In the genomic region with DNA sequence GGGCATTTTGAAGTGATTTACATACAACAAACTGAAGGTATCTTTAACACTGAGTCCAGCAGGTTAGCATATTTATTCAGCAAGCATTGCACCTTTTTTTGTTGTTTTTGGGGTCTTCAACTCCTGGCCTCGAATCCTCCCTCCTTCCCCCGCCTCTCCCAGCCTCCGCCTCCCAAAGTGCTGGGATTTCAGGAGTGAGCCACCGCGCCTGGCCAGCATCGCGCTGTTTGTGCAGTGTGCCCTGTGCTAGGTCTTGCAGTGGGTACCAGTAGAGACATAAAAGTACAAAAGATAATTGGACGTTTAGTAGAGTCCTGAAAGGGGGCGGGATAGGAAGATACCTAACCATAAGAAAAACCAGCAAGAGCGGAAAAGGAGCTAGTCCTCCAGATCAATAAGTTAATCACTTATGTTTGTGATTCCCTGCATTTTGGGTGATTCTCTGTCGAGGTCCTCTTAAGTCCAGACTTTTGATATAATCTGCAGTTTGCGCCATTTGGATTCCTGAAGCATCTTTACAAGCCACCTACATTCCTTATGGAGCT, we compare ENCODE assay signal across 2 cellular contexts.
TF ChIP-seq lines count a peak whose summit lies in the region.

No MANE protein-coding gene starts in this region.

TF ChIP-seq in HCT116, 20 proteins besides CTCF, POLR2A, EP300 and RAD21 (continued from another document):
- TF ChIP-seq, protein P1, sequence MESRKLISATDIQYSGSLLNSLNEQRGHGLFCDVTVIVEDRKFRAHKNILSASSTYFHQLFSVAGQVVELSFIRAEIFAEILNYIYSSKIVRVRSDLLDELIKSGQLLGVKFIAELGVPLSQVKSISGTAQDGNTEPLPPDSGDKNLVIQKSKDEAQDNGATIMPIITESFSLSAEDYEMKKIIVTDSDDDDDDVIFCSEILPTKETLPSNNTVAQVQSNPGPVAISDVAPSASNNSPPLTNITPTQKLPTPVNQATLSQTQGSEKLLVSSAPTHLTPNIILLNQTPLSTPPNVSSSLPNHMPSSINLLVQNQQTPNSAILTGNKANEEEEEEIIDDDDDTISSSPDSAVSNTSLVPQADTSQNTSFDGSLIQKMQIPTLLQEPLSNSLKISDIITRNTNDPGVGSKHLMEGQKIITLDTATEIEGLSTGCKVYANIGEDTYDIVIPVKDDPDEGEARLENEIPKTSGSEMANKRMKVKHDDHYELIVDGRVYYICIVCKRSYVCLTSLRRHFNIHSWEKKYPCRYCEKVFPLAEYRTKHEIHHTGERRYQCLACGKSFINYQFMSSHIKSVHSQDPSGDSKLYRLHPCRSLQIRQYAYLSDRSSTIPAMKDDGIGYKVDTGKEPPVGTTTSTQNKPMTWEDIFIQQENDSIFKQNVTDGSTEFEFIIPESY (IDR thresholded peaks at IDR 0.05; ENCODE audit: extremely low read depth, insufficient replicate concordance, low read length) = no peak
- TF ChIP-seq, protein P2, sequence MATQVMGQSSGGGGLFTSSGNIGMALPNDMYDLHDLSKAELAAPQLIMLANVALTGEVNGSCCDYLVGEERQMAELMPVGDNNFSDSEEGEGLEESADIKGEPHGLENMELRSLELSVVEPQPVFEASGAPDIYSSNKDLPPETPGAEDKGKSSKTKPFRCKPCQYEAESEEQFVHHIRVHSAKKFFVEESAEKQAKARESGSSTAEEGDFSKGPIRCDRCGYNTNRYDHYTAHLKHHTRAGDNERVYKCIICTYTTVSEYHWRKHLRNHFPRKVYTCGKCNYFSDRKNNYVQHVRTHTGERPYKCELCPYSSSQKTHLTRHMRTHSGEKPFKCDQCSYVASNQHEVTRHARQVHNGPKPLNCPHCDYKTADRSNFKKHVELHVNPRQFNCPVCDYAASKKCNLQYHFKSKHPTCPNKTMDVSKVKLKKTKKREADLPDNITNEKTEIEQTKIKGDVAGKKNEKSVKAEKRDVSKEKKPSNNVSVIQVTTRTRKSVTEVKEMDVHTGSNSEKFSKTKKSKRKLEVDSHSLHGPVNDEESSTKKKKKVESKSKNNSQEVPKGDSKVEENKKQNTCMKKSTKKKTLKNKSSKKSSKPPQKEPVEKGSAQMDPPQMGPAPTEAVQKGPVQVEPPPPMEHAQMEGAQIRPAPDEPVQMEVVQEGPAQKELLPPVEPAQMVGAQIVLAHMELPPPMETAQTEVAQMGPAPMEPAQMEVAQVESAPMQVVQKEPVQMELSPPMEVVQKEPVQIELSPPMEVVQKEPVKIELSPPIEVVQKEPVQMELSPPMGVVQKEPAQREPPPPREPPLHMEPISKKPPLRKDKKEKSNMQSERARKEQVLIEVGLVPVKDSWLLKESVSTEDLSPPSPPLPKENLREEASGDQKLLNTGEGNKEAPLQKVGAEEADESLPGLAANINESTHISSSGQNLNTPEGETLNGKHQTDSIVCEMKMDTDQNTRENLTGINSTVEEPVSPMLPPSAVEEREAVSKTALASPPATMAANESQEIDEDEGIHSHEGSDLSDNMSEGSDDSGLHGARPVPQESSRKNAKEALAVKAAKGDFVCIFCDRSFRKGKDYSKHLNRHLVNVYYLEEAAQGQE (IDR thresholded peaks at IDR 0.05; ENCODE audit: low read depth) = no peak
- TF ChIP-seq SRF (IDR thresholded peaks at IDR 0.05; ENCODE audit: low read depth) (no peak), EZH2phosphoT487 (IDR thresholded peaks at IDR 0.05; ENCODE audit: borderline replicate concordance) (no peak), ZNF274 (IDR thresholded peaks at IDR 0.05; ENCODE audit: low read depth, low read length) (no peak), EZH2 (IDR thresholded peaks at IDR 0.05) (no peak), ZFX (IDR thresholded peaks at IDR 0.05) (no peak), POLR2AphosphoS5 (IDR thresholded peaks at IDR 0.05; ENCODE audit: low read depth, low read length) (no peak), TCF7L2 (IDR thresholded peaks at IDR 0.05; ENCODE audit: borderline replicate concordance, extremely low read depth, insufficient read depth, insufficient read length) (no peak), YY1 (IDR thresholded peaks at IDR 0.05; ENCODE audit: extremely low read depth, insufficient replicate concordance, low read depth, low read length) (no peak), JUND (IDR thresholded peaks at IDR 0.05) (no peak), CEBPB (IDR thresholded peaks at IDR 0.05; ENCODE audit: low read depth) (no peak), EGR1 (IDR thresholded peaks at IDR 0.05; ENCODE audit: low read depth) (no peak), SP1 (IDR thresholded peaks at IDR 0.05; ENCODE audit: low read depth) (no peak)
- TF ChIP-seq, protein P3, sequence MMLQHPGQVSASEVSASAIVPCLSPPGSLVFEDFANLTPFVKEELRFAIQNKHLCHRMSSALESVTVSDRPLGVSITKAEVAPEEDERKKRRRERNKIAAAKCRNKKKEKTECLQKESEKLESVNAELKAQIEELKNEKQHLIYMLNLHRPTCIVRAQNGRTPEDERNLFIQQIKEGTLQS (IDR thresholded peaks at IDR 0.05) = no peak

TF ChIP-seq in SK-N-SH, 30 proteins besides CTCF, POLR2A, EP300 and RAD21 (continued from another document):
- TF ChIP-seq, protein P4, sequence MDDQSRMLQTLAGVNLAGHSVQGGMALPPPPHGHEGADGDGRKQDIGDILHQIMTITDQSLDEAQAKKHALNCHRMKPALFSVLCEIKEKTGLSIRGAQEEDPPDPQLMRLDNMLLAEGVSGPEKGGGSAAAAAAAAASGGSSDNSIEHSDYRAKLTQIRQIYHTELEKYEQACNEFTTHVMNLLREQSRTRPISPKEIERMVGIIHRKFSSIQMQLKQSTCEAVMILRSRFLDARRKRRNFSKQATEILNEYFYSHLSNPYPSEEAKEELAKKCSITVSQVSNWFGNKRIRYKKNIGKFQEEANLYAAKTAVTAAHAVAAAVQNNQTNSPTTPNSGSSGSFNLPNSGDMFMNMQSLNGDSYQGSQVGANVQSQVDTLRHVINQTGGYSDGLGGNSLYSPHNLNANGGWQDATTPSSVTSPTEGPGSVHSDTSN (IDR thresholded peaks at IDR 0.05) = no peak
- TF ChIP-seq TCF12 (IDR thresholded peaks at IDR 0.05) = no peak
- TF ChIP-seq, protein P1 (IDR thresholded peaks at IDR 0.05; ENCODE audit: borderline replicate concordance, low read depth) = no peak
- no peak for TF ChIP-seq TEAD4 (IDR thresholded peaks at IDR 0.05; ENCODE audit: borderline replicate concordance, insufficient read depth)
- TF ChIP-seq, protein P5, sequence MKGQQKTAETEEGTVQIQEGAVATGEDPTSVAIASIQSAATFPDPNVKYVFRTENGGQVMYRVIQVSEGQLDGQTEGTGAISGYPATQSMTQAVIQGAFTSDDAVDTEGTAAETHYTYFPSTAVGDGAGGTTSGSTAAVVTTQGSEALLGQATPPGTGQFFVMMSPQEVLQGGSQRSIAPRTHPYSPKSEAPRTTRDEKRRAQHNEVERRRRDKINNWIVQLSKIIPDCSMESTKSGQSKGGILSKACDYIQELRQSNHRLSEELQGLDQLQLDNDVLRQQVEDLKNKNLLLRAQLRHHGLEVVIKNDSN (IDR thresholded peaks at IDR 0.05; ENCODE audit: borderline replicate concordance, low read depth) = no peak
- no peak for TF ChIP-seq TAF1 (IDR thresholded peaks at IDR 0.05; ENCODE audit: borderline replicate concordance, low read depth, low read length)
- no peak for TF ChIP-seq NRF1 (IDR thresholded peaks at IDR 0.05; ENCODE audit: low read depth, low read length)
